Comparison of ENCODE assay signal across 17 cellular contexts in the genomic region with DNA sequence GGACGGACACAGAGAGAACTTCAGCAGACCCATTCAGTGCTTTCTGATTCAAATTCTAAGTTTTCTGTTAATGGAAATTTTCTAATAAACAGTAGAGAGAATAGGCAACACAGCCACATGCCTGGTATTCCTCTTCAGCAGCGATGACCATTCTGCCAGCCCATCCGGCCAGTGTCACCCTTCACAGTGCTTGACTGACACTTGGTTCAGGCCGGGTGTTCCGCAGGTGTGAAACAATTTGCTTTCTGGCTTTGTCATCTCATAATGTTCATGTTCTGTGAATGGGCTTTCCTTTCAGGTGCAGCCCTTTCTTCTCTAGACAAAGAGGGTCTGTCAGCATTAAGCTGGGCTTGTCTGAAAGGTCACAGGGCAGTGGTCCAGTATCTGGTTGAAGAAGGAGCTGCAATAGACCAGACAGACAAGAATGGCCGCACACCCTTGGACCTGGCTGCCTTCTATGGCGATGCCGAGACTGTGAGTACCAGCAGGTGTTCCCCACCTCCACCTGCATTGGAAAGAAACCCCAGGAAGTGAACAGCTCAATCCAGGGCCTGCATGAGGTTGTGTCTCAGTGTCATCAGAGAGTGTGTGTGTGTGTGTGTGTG.
"Had no signal": no experiment of that assay in that cellular context is flagged by ENCODE, and none has a peak within 500 bp of the region (broad histone marks: within the 10 kb centered on the region; RNA-seq: fewer than 3 reads in every experiment).

No MANE protein-coding gene starts in this region.

- H3K4me1 Mint-ChIP-seq: nephron had no signal

- H3K27ac Mint-ChIP-seq: dendritic cell treated with granulocyte-macrophage colony-stimulating factor and Interleukin-4, amounts not matched to agents 40 ng/mL and 50 ng/mL, for 4 days; neural progenitor cell; stimulated activated effector memory CD8-positive, alpha-beta T cell treated with anti-CD3 and anti-CD28 coated beads, Interleukin-12 subunit alpha, Interleukin-12 subunit beta, amount 100 ng/mL, for 72 hours; stimulated activated naive CD8-positive, alpha-beta T cell treated with anti-CD3 and anti-CD28 coated beads, Interleukin-15, Interleukin-2, amounts not matched to agents 100 ng/mL and 50 ng/mL, for 24 hours had no signal

- DNase-seq: central memory CD4-positive, alpha-beta T cell; effector memory CD4-positive, alpha-beta T cell; foreskin fibroblast; gastrocnemius medialis; left ventricle myocardium superior; lower lobe of right lung; psoas muscle; right cardiac atrium; sigmoid colon; stimulated activated CD4-positive, alpha-beta T cell treated with anti-CD3 and anti-CD28 coated beads, Interleukin-2, amount 100 ng/mL, for 24 hours; stimulated activated CD4-positive, alpha-beta T cell treated with anti-CD3 and anti-CD28 coated beads, Interleukin-4, amount 100 ng/mL, for 24 hours; transverse colon had no signal

- H3K27me3 Mint-ChIP-seq: dendritic cell treated with granulocyte-macrophage colony-stimulating factor and Interleukin-4, amounts not matched to agents 40 ng/mL and 50 ng/mL, for 4 days; stimulated activated naive CD8-positive, alpha-beta T cell treated with anti-CD3 and anti-CD28 coated beads, Interleukin-15, Interleukin-2, amounts not matched to agents 100 ng/mL and 50 ng/mL, for 24 hours had no signal

- H3K9me3 Mint-ChIP-seq: nephron; stimulated activated effector memory CD8-positive, alpha-beta T cell treated with anti-CD3 and anti-CD28 coated beads, Interleukin-12 subunit alpha, Interleukin-12 subunit beta, amount 100 ng/mL, for 72 hours; stimulated activated naive CD8-positive, alpha-beta T cell treated with anti-CD3 and anti-CD28 coated beads, Interleukin-15, Interleukin-2, amounts not matched to agents 100 ng/mL and 50 ng/mL, for 24 hours had no signal

- ATAC-seq: gastrocnemius medialis; left ventricle myocardium superior; lower lobe of right lung; psoas muscle; right cardiac atrium; stimulated activated effector memory CD8-positive, alpha-beta T cell treated with anti-CD3 and anti-CD28 coated beads, Interleukin-12 subunit alpha, Interleukin-12 subunit beta, amount 100 ng/mL, for 72 hours had no signal

- H3K4me3 Mint-ChIP-seq: dendritic cell treated with granulocyte-macrophage colony-stimulating factor and Interleukin-4, amounts not matched to agents 40 ng/mL and 50 ng/mL, for 4 days; nephron; neural progenitor cell; stimulated activated effector memory CD8-positive, alpha-beta T cell treated with anti-CD3 and anti-CD28 coated beads, Interleukin-12 subunit alpha, Interleukin-12 subunit beta, amount 100 ng/mL, for 72 hours; stimulated activated naive CD8-positive, alpha-beta T cell treated with anti-CD3 and anti-CD28 coated beads, Interleukin-15, Interleukin-2, amounts not matched to agents 100 ng/mL and 50 ng/mL, for 24 hours had no signal

- H3K36me3 Mint-ChIP-seq: stimulated activated effector memory CD8-positive, alpha-beta T cell treated with anti-CD3 and anti-CD28 coated beads, Interleukin-12 subunit alpha, Interleukin-12 subunit beta, amount 100 ng/mL, for 72 hours had no signal
